ENCODE assay signal across 1 cellular context in the genomic region with DNA sequence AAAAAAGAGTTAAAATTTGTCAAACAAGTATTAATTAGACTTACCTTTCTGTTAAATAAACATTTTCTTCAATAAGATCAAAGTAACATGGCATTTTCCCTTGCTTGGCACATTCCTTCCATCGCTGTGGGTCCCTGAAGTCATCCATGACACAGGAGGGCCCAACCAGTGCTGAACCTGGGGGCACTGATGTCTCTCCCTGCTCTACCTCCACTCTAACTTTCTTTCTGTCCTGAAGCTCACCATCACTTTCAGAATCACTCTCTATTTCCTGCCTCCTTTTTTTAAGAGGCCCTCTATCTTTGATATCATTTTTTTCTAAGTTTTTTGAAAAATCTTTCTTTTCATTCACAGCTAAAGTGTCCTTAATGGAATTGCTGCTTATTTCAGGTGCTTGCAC.
TF ChIP-seq lines count a peak whose summit lies in the region.

No MANE protein-coding gene starts in this region.

TF ChIP-seq in IMR-90, 13 proteins besides CTCF, POLR2A, EP300 and RAD21:
- TF ChIP-seq BHLHE40 (IDR thresholded peaks at IDR 0.05; ENCODE audit: low read depth, low read length) (no peak), NFE2L2 (IDR thresholded peaks at IDR 0.05; ENCODE audit: low read depth, low read length) (no peak), RCOR1 (IDR thresholded peaks at IDR 0.05; ENCODE audit: insufficient replicate concordance, low read length) (no peak), CHD1 (IDR thresholded peaks at IDR 0.05; ENCODE audit: low read depth, low read length) (no peak), MAZ (IDR thresholded peaks at IDR 0.05; ENCODE audit: borderline replicate concordance, low read depth, low read length) (no peak), FOS (IDR thresholded peaks at IDR 0.05; ENCODE audit: low read depth, low read length) (no peak), CEBPB (IDR thresholded peaks at IDR 0.05; ENCODE audit: low read depth, low read length) (no peak), MXI1 (IDR thresholded peaks at IDR 0.05; ENCODE audit: borderline replicate concordance, low read depth, low read length) (no peak), MAFK (IDR thresholded peaks at IDR 0.05; ENCODE audit: low read depth, low read length) (no peak), SMC3 (IDR thresholded peaks at IDR 0.05; ENCODE audit: low read depth, low read length) (no peak), RFX5 (IDR thresholded peaks at IDR 0.05; ENCODE audit: low read depth, low read length) (no peak)
- TF ChIP-seq, protein P1, sequence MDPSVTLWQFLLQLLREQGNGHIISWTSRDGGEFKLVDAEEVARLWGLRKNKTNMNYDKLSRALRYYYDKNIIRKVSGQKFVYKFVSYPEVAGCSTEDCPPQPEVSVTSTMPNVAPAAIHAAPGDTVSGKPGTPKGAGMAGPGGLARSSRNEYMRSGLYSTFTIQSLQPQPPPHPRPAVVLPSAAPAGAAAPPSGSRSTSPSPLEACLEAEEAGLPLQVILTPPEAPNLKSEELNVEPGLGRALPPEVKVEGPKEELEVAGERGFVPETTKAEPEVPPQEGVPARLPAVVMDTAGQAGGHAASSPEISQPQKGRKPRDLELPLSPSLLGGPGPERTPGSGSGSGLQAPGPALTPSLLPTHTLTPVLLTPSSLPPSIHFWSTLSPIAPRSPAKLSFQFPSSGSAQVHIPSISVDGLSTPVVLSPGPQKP (IDR thresholded peaks at IDR 0.05; ENCODE audit: borderline replicate concordance, low read depth, low read length), result no peak
- TF ChIP-seq, protein P2, sequence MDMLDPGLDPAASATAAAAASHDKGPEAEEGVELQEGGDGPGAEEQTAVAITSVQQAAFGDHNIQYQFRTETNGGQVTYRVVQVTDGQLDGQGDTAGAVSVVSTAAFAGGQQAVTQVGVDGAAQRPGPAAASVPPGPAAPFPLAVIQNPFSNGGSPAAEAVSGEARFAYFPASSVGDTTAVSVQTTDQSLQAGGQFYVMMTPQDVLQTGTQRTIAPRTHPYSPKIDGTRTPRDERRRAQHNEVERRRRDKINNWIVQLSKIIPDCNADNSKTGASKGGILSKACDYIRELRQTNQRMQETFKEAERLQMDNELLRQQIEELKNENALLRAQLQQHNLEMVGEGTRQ (IDR thresholded peaks at IDR 0.05; ENCODE audit: low read depth, low read length), result no peak
